Comparison of ENCODE assay signal across 24 cellular contexts in genomic region chr5:171335616-171336015, GRCh38. TPM values are rescaled to one million over a fixed set of nuclear protein-coding genes. Genes with fewer than 3 reads are reported as not detected.
A peak's percentile ranks its signal among the peaks of the same experiment; 100 is the strongest.
DNase-seq lines count a peak whose midpoint lies in the region; ATAC-seq and TF ChIP-seq lines count a peak whose summit lies in the region.
"Had no signal": no experiment of that assay in that cellular context is flagged by ENCODE, and none has a peak within 500 bp of the region (broad histone marks: within the 10 kb centered on the region; RNA-seq: fewer than 3 reads in every experiment).

No MANE protein-coding gene starts in this region.

- peaks cover 10% of the 10 kb centered on the region for H3K9me3 Mint-ChIP-seq in glutamatergic neuron (ENCODE audit: unreplicated experiment)
- no peaks in the 10 kb centered on the region for H3K9me3 Mint-ChIP-seq in stimulated activated effector memory CD8-positive, alpha-beta T cell treated with anti-CD3 and anti-CD28 coated beads, Interleukin-12 subunit alpha, Interleukin-12 subunit beta, amount 100 ng/mL, for 72 hours
- H3K9me3 Mint-ChIP-seq: CD4-positive, alpha-beta T cell; CD8-positive, alpha-beta memory T cell; GM23338; H9; HFFc6 had no signal

- POLR2A ChIA-PET in HEK293 (lab: Yijun Ruan, JAX), result no interaction called here

- H3K4me3 Mint-ChIP-seq in glutamatergic neuron (ENCODE audit: unreplicated experiment), result peak overlapping the region; percentile 73
- no peak overlapping the region for H3K4me3 Mint-ChIP-seq in stimulated activated effector memory CD8-positive, alpha-beta T cell treated with anti-CD3 and anti-CD28 coated beads, Interleukin-12 subunit alpha, Interleukin-12 subunit beta, amount 100 ng/mL, for 72 hours
- H3K4me3 Mint-ChIP-seq: CD4-positive, alpha-beta T cell had no signal

- peak; percentile 44 for ATAC-seq in stimulated activated effector memory CD8-positive, alpha-beta T cell treated with anti-CD3 and anti-CD28 coated beads, Interleukin-12 subunit alpha, Interleukin-12 subunit beta, amount 100 ng/mL, for 72 hours
- no peak for ATAC-seq in HG02763 (IDR thresholded peaks at IDR 0.05; ENCODE audit: unreplicated experiment)

- H3K4me1 Mint-ChIP-seq in glutamatergic neuron (ENCODE audit: low read depth, unreplicated experiment), result peaks cover 31% of the 10 kb centered on the region
- no peaks in the 10 kb centered on the region for H3K4me1 Mint-ChIP-seq in stimulated activated effector memory CD8-positive, alpha-beta T cell treated with anti-CD3 and anti-CD28 coated beads, Interleukin-12 subunit alpha, Interleukin-12 subunit beta, amount 100 ng/mL, for 72 hours

- intact Hi-C loops in head of caudate nucleus (cut with DNase I), result loop anchor here (10.0 kb wide), 1 partner anchor 591 kb away; no protein-coding TSS in a partner anchor

- TF ChIP-seq CTCF in HEK293 (tag by site-specific recombination; IDR thresholded peaks at IDR 0.05), result no peak
- TF ChIP-seq CTCF in glutamatergic neuron (IDR thresholded peaks at IDR 0.05; ENCODE audit: partially characterized antibody, unreplicated experiment), result no peak

- H3K27ac Mint-ChIP-seq in glutamatergic neuron (ENCODE audit: unreplicated experiment), result peak overlapping the region; percentile 94
- no peak overlapping the region for H3K27ac Mint-ChIP-seq in stimulated activated effector memory CD8-positive, alpha-beta T cell treated with anti-CD3 and anti-CD28 coated beads, Interleukin-12 subunit alpha, Interleukin-12 subunit beta, amount 100 ng/mL, for 72 hours
- H3K27ac Mint-ChIP-seq: CD4-positive, alpha-beta T cell; CD8-positive, alpha-beta memory T cell; GM23338; H9; HFFc6 had no signal

- no peaks in the 10 kb centered on the region for H3K36me3 Mint-ChIP-seq in glutamatergic neuron (ENCODE audit: unreplicated experiment)
- no peaks in the 10 kb centered on the region for H3K36me3 Mint-ChIP-seq in stimulated activated effector memory CD8-positive, alpha-beta T cell treated with anti-CD3 and anti-CD28 coated beads, Interleukin-12 subunit alpha, Interleukin-12 subunit beta, amount 100 ng/mL, for 72 hours
- H3K36me3 Mint-ChIP-seq: CD14-positive monocyte; CD8-positive, alpha-beta memory T cell had no signal

- H3K4me1 ChIP-seq in HEK293 (ENCODE audit: control insufficient read depth, insufficient read depth, low read length), result no peaks in the 10 kb centered on the region
- H3K4me1 ChIP-seq: BLaER1 treated with 17β-estradiol and CSF1 and Interleukin-3, amounts not matched to agents 10 nM and 100 nM had no signal

- H3K4me3 ChIP-seq in HEK293 (ENCODE audit: low read depth, low read length), result no peak overlapping the region
- H3K4me3 ChIP-seq: A549; BLaER1 treated with 17β-estradiol and CSF1 and Interleukin-3, amounts not matched to agents 10 nM and 100 nM; GM23338 had no signal

- peak; percentile 63 for DNase-seq in glutamatergic neuron
- DNase-seq in retina, result peak; percentile 28
- no peak for DNase-seq in stimulated activated effector memory CD8-positive, alpha-beta T cell treated with anti-CD3 and anti-CD28 coated beads, Interleukin-12 subunit alpha, Interleukin-12 subunit beta, amount 100 ng/mL, for 72 hours (ENCODE audit: low spot score in 2 of 2)
- DNase-seq in head of caudate nucleus, result no peak
- no peak for DNase-seq in inferior parietal cortex (ENCODE audit: extremely low spot score)
- DNase-seq: 8988T; ACHN; AML-193; BE2C; Calu3; CD4-positive, alpha-beta T cell; CD8-positive, alpha-beta memory T cell; DMS79 treated with DMSO at 0.1 percent for 48 hours; GF-D8; H9; HFFc6 had no signal

- H3K9me3 ChIP-seq in HEK293 (ENCODE audit: control insufficient read depth, insufficient read depth, low read depth, low read length), result no peaks in the 10 kb centered on the region
- H3K9me3 ChIP-seq: A549; BE2C; BLaER1 treated with 17β-estradiol and CSF1 and Interleukin-3, amounts not matched to agents 10 nM and 100 nM had no signal

- H3K27ac ChIP-seq in HEK293 (ENCODE audit: extremely low read depth, low read depth, low read length), result no peak overlapping the region
- H3K27ac ChIP-seq: A549; BLaER1 treated with 17β-estradiol and CSF1 and Interleukin-3, amounts not matched to agents 10 nM and 100 nM had no signal

- CTCF ChIA-PET in HEK293 (lab: Yijun Ruan, JAX), result interaction anchor here (0.8 to 4.4 kb wide), 6 partner anchors 8 to 532 kb away, joined by 3 to 63 read pairs (median 4); no protein-coding TSS in a partner anchor

- H3K27me3 Mint-ChIP-seq in glutamatergic neuron (ENCODE audit: unreplicated experiment), result peaks cover 7% of the 10 kb centered on the region

- H3K36me3 ChIP-seq in HEK293 (ENCODE audit: control insufficient read depth in 2 of 2, insufficient read depth in 1 of 2, low read length in 2 of 2), result no peaks in the 10 kb centered on the region
- H3K36me3 ChIP-seq: BE2C; BLaER1 treated with 17β-estradiol and CSF1 and Interleukin-3, amounts not matched to agents 10 nM and 100 nM had no signal

TF ChIP-seq in HEK293, 187 proteins besides CTCF, POLR2A, EP300 and RAD21:
- TF ChIP-seq ZNF837 (tag by site-specific recombination; IDR thresholded peaks at IDR 0.05) (no peak), ZNF600 (tag by site-specific recombination; IDR thresholded peaks at IDR 0.05) (peak; percentile 42; the same call in 1 of the 2 replicates)

RNA-seq across cellular contexts. Expression of gene TLX3, which starts 26.6 kb away (rescaled TPM):
- 161 TPM for total RNA-seq in glutamatergic neuron (ENCODE audit: unreplicated experiment)
- total RNA-seq: CD4-positive, alpha-beta T cell; CD8-positive, alpha-beta memory T cell; G401; H4; H9; HFFc6 had no signal

RNA-seq across cellular contexts. Expression of gene NPM1, which starts 52.0 kb away (rescaled TPM):
- 600 TPM for total RNA-seq in glutamatergic neuron (ENCODE audit: unreplicated experiment)

Comparison
In these comparisons a context has a peak if more than half of its experiments do, and no peak if none do; other contexts are left out.
1. DNase-seq: peak in glutamatergic neuron (single experiment) and retina (single experiment); none in stimulated activated effector memory CD8-positive, alpha-beta T cell treated with anti-CD3 and anti-CD28 coated beads, Interleukin-12 subunit alpha, Interleukin-12 subunit beta, amount 100 ng/mL, for 72 hours (0 of 2), head of caudate nucleus (0 of 42) and inferior parietal cortex (single experiment).